Comparison of ENCODE assay signal across 34 cellular contexts in genomic region chr17:61595418-61595817, GRCh38. TPM values are rescaled to one million over a fixed set of nuclear protein-coding genes. Genes with fewer than 3 reads are reported as not detected.
"Had no signal": no experiment of that assay in that cellular context is flagged by ENCODE, and none has a peak within 500 bp of the region (broad histone marks: within the 10 kb centered on the region; RNA-seq: fewer than 3 reads in every experiment).

No MANE protein-coding gene starts in this region.

- H3K9me3 ChIP-seq: adrenal gland, body of pancreas, esophagus muscularis mucosa, gastrocnemius medialis had no signal

- H3K27ac Mint-ChIP-seq: activated B cell treated with CpG ODN at 0.5 μM for 24 hours; activated CD8-positive, alpha-beta T cell treated with anti-CD3 and anti-CD28 coated beads for 36 hours; activated naive CD8-positive, alpha-beta T cell; activated T-helper 17 cell treated with anti-CD3 and anti-CD28 coated beads, Interleukin-2, amount 50 U/mL, for 72 hours; effector memory CD8-positive, alpha-beta T cell; T-helper 17 cell; T-helper 2 cell treated with Interferon-gamma antibody and Interleukin-4, amounts not matched to agents 5 μg/mL and 100 μg/mL, for 36 hours had no signal

- H3K27ac ChIP-seq: adrenal gland, body of pancreas, esophagus muscularis mucosa, foreskin keratinocyte, gastrocnemius medialis, WERI-Rb-1 had no signal

- H3K27me3 ChIP-seq: body of pancreas had no signal

- H3K4me1 Mint-ChIP-seq: activated B cell treated with CpG ODN at 0.5 μM for 24 hours; activated T-helper 17 cell treated with anti-CD3 and anti-CD28 coated beads, Interleukin-2, amount 50 U/mL, for 72 hours; T-helper 17 cell had no signal

- H3K9me3 Mint-ChIP-seq: activated B cell treated with CpG ODN at 0.5 μM for 24 hours; activated CD8-positive, alpha-beta T cell treated with anti-CD3 and anti-CD28 coated beads for 36 hours; activated T-cell treated with anti-CD3 and anti-CD28 coated beads, Interleukin-2, amount 50 U/mL, for 4 hours; activated T-helper 17 cell treated with anti-CD3 and anti-CD28 coated beads, Interleukin-2, amount 50 U/mL, for 72 hours; effector memory CD8-positive, alpha-beta T cell; T-helper 2 cell treated with Interferon-gamma antibody and Interleukin-4, amounts not matched to agents 5 μg/mL and 100 μg/mL, for 36 hours had no signal

- H3K4me3 ChIP-seq: adrenal gland, body of pancreas, esophagus muscularis mucosa, gastrocnemius medialis had no signal

- H3K4me3 Mint-ChIP-seq: activated B cell treated with CpG ODN at 0.5 μM for 24 hours; activated CD8-positive, alpha-beta T cell treated with anti-CD3 and anti-CD28 coated beads for 36 hours; activated naive CD8-positive, alpha-beta T cell; activated T-cell treated with anti-CD3 and anti-CD28 coated beads, Interleukin-2, amount 50 U/mL, for 4 hours; activated T-helper 17 cell treated with anti-CD3 and anti-CD28 coated beads, Interleukin-2, amount 50 U/mL, for 72 hours; effector memory CD8-positive, alpha-beta T cell; T-helper 17 cell; T-helper 2 cell treated with Interferon-gamma antibody and Interleukin-4, amounts not matched to agents 5 μg/mL and 100 μg/mL, for 36 hours had no signal

- DNase-seq: activated B cell treated with CpG ODN at 0.5 μM for 24 hours; activated CD4-positive, alpha-beta T cell treated with anti-CD3 and anti-CD28 coated beads for 48 hours; activated CD4-positive, alpha-beta T cell treated with anti-CD3 and anti-CD28 coated beads, Interleukin-2, amount 50 U/mL, for 1 hour; activated CD4-positive, alpha-beta T cell treated with anti-CD3 and anti-CD28 coated beads, Interleukin-2, amount 50 U/mL, for 48 hours; activated CD8-positive, alpha-beta memory T cell treated with anti-CD3 and anti-CD28 coated beads for 24 hours; activated CD8-positive, alpha-beta T cell treated with anti-CD3 and anti-CD28 coated beads for 36 hours; activated effector memory CD4-positive, alpha-beta T cell treated with Interleukin-2 at 50 U/mL for 16 hours; activated gamma-delta T cell treated with Interleukin-2 at 50 U/mL for 16 hours; activated naive CD4-positive, alpha-beta T cell treated with anti-CD3 and anti-CD28 coated beads, Interleukin-2, amount 50 U/mL, for 16 hours; activated naive CD4-positive, alpha-beta T cell treated with Interleukin-2 at 50 U/mL for 16 hours; activated T-cell treated with anti-CD3 and anti-CD28 coated beads, Interleukin-2, amount 50 U/mL, for 4 hours; adrenal gland; amygdala; aorta; body of pancreas; cortex of kidney; dermis blood vessel endothelial cell; effector CD4-positive, alpha-beta T cell; effector memory CD8-positive, alpha-beta T cell; erythroblast; foreskin keratinocyte; gastrocnemius medialis; glutamatergic neuron; T-helper 1 cell; T-helper 17 cell; T1000; WERI-Rb-1 had no signal

- FAIRE-seq: colon had no signal

- ATAC-seq: activated CD4-positive, CD25-positive, alpha-beta regulatory T cell treated with anti-CD3 and anti-CD28 coated beads, Interleukin-2, amount 50 U/mL, for 24 hours; activated CD8-positive, alpha-beta T cell treated with anti-CD3 and anti-CD28 coated beads for 36 hours; activated T-cell treated with anti-CD3 and anti-CD28 coated beads, Interleukin-2, amount 50 U/mL, for 4 hours; activated T-helper 17 cell treated with anti-CD3 and anti-CD28 coated beads, Interleukin-2, amount 50 U/mL, for 72 hours; body of pancreas; effector memory CD8-positive, alpha-beta T cell; foreskin keratinocyte; gastrocnemius medialis; T-helper 17 cell had no signal

- H3K36me3 ChIP-seq: adrenal gland, esophagus muscularis mucosa, gastrocnemius medialis, WERI-Rb-1 had no signal

- H3K4me1 ChIP-seq: adrenal gland, body of pancreas, esophagus muscularis mucosa, foreskin keratinocyte, gastrocnemius medialis had no signal

- H3K36me3 Mint-ChIP-seq: activated naive CD8-positive, alpha-beta T cell had no signal

RNA-seq across cellular contexts. Expression of gene NACA2, which starts 4.4 kb away (rescaled TPM):
- total RNA-seq: activated B cell treated with CpG ODN at 0.5 μM for 24 hours; activated CD8-positive, alpha-beta T cell treated with anti-CD3 and anti-CD28 coated beads for 36 hours; activated T-cell treated with anti-CD3 and anti-CD28 coated beads, Interleukin-2, amount 50 U/mL, for 4 hours; activated T-helper 17 cell treated with anti-CD3 and anti-CD28 coated beads, Interleukin-2, amount 50 U/mL, for 72 hours; adrenal gland; aorta; chondrocyte; dermis blood vessel endothelial cell; esophagus muscularis mucosa; foreskin keratinocyte; gastrocnemius medialis; T-helper 17 cell had no signal
- polyA plus RNA-seq: foreskin keratinocyte had no signal
